31 cellular contexts compared by ENCODE assay signal in genomic region chr11:33664166-33664565, GRCh38. TPM values are rescaled to one million over a fixed set of nuclear protein-coding genes. Genes with fewer than 3 reads are reported as not detected.
DNase-seq lines count a peak whose midpoint lies in the region; ATAC-seq, FAIRE-seq and TF ChIP-seq lines count a peak whose summit lies in the region.
"Had no signal": no experiment of that assay in that cellular context is flagged by ENCODE, and none has a peak within 500 bp of the region (broad histone marks: within the 10 kb centered on the region; RNA-seq: fewer than 3 reads in every experiment).

No MANE protein-coding gene starts in this region.

- no peak for DNase-seq in GM12892 (ENCODE audit: insufficient read length)
- DNase-seq in HFFc6 = no peak
- peak; percentile 63 for DNase-seq in coronary artery (ENCODE audit: low spot score)
- peak; percentile 73 for DNase-seq in osteocyte (ENCODE audit: extremely low spot score, unreplicated experiment)
- DNase-seq in mesendoderm = no peak
- no peak for DNase-seq in foreskin keratinocyte
- DNase-seq in prostate gland (ENCODE audit: low spot score) = no peak
- DNase-seq: 8988T; ACHN; BE2C; C1 segment of cervical spinal cord; CD4-positive, alpha-beta memory T cell; CD4-positive, CD25-positive, alpha-beta regulatory T cell; CD8-positive, alpha-beta memory T cell; COR-L47; DMS 273 treated with DMSO at 0.1 percent for 48 hours; DMS153; DMS53; DMS79; DND-41; EL; GDM1 had no signal

- H3K4me1 Mint-ChIP-seq in HFFc6 (ENCODE audit: low read depth) (peaks cover 22% of the 10 kb centered on the region), osteocyte (ENCODE audit: unreplicated experiment) (peaks cover 1% of the 10 kb centered on the region)
- H3K4me1 Mint-ChIP-seq: CD14-positive monocyte; CD4-positive, CD25-positive, alpha-beta regulatory T cell; CD8-positive, alpha-beta memory T cell had no signal

- H3K4me1 ChIP-seq in mesendoderm (ENCODE audit: control insufficient read depth, low read depth, low read length) (no peaks in the 10 kb centered on the region), foreskin keratinocyte (no peaks in the 10 kb centered on the region), prostate gland (replicated peaks) (no peaks in the 10 kb centered on the region)
- H3K4me1 ChIP-seq: BE2C, BLaER1 had no signal

- H3K4me3 Mint-ChIP-seq in HFFc6 (no peak overlapping the region), osteocyte (ENCODE audit: unreplicated experiment) (no peak overlapping the region)
- H3K4me3 Mint-ChIP-seq: CD14-positive monocyte; CD4-positive, alpha-beta memory T cell; CD4-positive, CD25-positive, alpha-beta regulatory T cell; CD8-positive, alpha-beta memory T cell had no signal

- no peaks in the 10 kb centered on the region; the same call in 1 of the 2 replicates for H3K27me3 Mint-ChIP-seq in HFFc6 (ENCODE audit: insufficient read depth)
- H3K27me3 Mint-ChIP-seq in osteocyte (ENCODE audit: unreplicated experiment) = no peaks in the 10 kb centered on the region

- H3K56ac ChIP-seq in mesendoderm (ENCODE audit: low read length) = no peak overlapping the region

- peaks cover 37% of the 10 kb centered on the region for H3K36me3 Mint-ChIP-seq in HFFc6 (ENCODE audit: low read depth)
- peaks cover 4% of the 10 kb centered on the region for H3K36me3 Mint-ChIP-seq in osteocyte (ENCODE audit: unreplicated experiment)
- H3K36me3 Mint-ChIP-seq: CD14-positive monocyte; CD4-positive, alpha-beta memory T cell; CD4-positive, CD25-positive, alpha-beta regulatory T cell; CD8-positive, alpha-beta memory T cell had no signal

- FAIRE-seq in GM12892 (lab: Jason Lieb, UNC) = peak; percentile 73
- FAIRE-seq: A204.1, GM12878, GM19239 had no signal

- intact Hi-C loops in prostate gland (cut with DNase I) = no loop called here

- H3K27ac ChIP-seq in coronary artery = no peak overlapping the region
- no peak overlapping the region for H3K27ac ChIP-seq in mesendoderm (ENCODE audit: low read depth, low read length)
- H3K27ac ChIP-seq in foreskin keratinocyte = no peak overlapping the region
- H3K27ac ChIP-seq in prostate gland = no peak overlapping the region
- H3K27ac ChIP-seq: BLaER1 had no signal

- H3K18ac ChIP-seq in mesendoderm (ENCODE audit: low read length) = no peak overlapping the region

- no peak overlapping the region for H2BK15ac ChIP-seq in mesendoderm (replicated peaks; ENCODE audit: low read depth)

- H3K27me3 ChIP-seq in mesendoderm (ENCODE audit: insufficient read depth, low read length, poor library complexity) (no peaks in the 10 kb centered on the region), foreskin keratinocyte (no peaks in the 10 kb centered on the region), prostate gland (replicated peaks; ENCODE audit: insufficient read depth) (no peaks in the 10 kb centered on the region)
- H3K27me3 ChIP-seq: BE2C, BLaER1 had no signal

- H3K79me2 ChIP-seq in mesendoderm (ENCODE audit: control insufficient read depth, insufficient read depth, low read length) = no peaks in the 10 kb centered on the region

- no peak overlapping the region for H2BK120ac ChIP-seq in mesendoderm (ENCODE audit: low read depth, low read length)

- H3K4ac ChIP-seq in mesendoderm (ENCODE audit: low read depth, low read length) = no peak overlapping the region

- H3K4me3 ChIP-seq in coronary artery = no peak overlapping the region
- H3K4me3 ChIP-seq in mesendoderm (ENCODE audit: low read length) = no peak overlapping the region
- H3K4me3 ChIP-seq in prostate gland = no peak overlapping the region
- H3K4me3 ChIP-seq: BLaER1, GM12878 had no signal

- H4K8ac ChIP-seq in mesendoderm (ENCODE audit: low read depth, low read length) = no peak overlapping the region

- H3K4me2 ChIP-seq in mesendoderm (ENCODE audit: low read length) = no peak overlapping the region
- H3K4me2 ChIP-seq: BLaER1 had no signal

- no peaks in the 10 kb centered on the region for H3K79me1 ChIP-seq in mesendoderm (ENCODE audit: low read length)

- no peak for TF ChIP-seq POLR2A in GM12892 (IDR thresholded peaks at IDR 0.05; ENCODE audit: low read depth, low read length)
- TF ChIP-seq POLR2A in prostate gland (IDR thresholded peaks at IDR 0.05) = no peak

- TF ChIP-seq CTCF in HFFc6 (IDR thresholded peaks at IDR 0.05) (no peak), coronary artery (IDR thresholded peaks at IDR 0.05) (no peak), osteocyte (IDR thresholded peaks at IDR 0.05) (no peak), foreskin keratinocyte (conservative IDR thresholded peaks at IDR 0.05) (no peak), prostate gland (IDR thresholded peaks at IDR 0.05) (no peak)

- no peak overlapping the region for H2AK5ac ChIP-seq in mesendoderm (ENCODE audit: low read length)

- H3K36me3 ChIP-seq in mesendoderm (ENCODE audit: control insufficient read depth, insufficient read depth, low read length) (no peaks in the 10 kb centered on the region), prostate gland (no peaks in the 10 kb centered on the region)
- H3K36me3 ChIP-seq: BE2C, BLaER1 had no signal

- no peak overlapping the region for H4K5ac ChIP-seq in mesendoderm (ENCODE audit: low read length)

- no CpG with 5 or more reads among the region's 6 CpGs for WGBS in mesendoderm (ENCODE audit: extremely low coverage, insufficient coverage, low lambda C conversion rate)
- WGBS in prostate gland = 94% methylated on average over 6 of the region's 6 CpGs

- H3K9me3 Mint-ChIP-seq in HFFc6 = no peaks in the 10 kb centered on the region
- no peaks in the 10 kb centered on the region for H3K9me3 Mint-ChIP-seq in osteocyte (ENCODE audit: unreplicated experiment)
- H3K9me3 Mint-ChIP-seq: CD14-positive monocyte; CD4-positive, alpha-beta memory T cell; CD4-positive, CD25-positive, alpha-beta regulatory T cell; CD8-positive, alpha-beta memory T cell had no signal

- H3K23ac ChIP-seq in mesendoderm (ENCODE audit: low read length) = no peak overlapping the region

- no peak overlapping the region for H2BK5ac ChIP-seq in mesendoderm (ENCODE audit: low read length)

- H3K9me3 ChIP-seq in prostate gland = no peaks in the 10 kb centered on the region
- H3K9me3 ChIP-seq: BE2C, BLaER1 had no signal

- H3K27ac Mint-ChIP-seq in HFFc6 (peak overlapping the region; percentile 27; the same call in 1 of the 2 replicates), osteocyte (ENCODE audit: unreplicated experiment) (no peak overlapping the region)
- H3K27ac Mint-ChIP-seq: CD14-positive monocyte; CD8-positive, alpha-beta memory T cell had no signal

- no peak overlapping the region for H3K9ac ChIP-seq in mesendoderm (ENCODE audit: low read length)
- H3K9ac ChIP-seq: BLaER1 had no signal

- ATAC-seq in foreskin keratinocyte = no peak
- ATAC-seq: GM12878 had no signal

RNA-seq across cellular contexts. Expression of gene C11orf91, which starts 36.5 kb away (rescaled TPM):
- polyA plus RNA-seq in GM12892 (2012; ENCODE audit: missing spikeins) = not detected
- total RNA-seq in HFFc6 (2021; fragmentation: NEBNext Ultra II Directional; extraction: Animal tissue kit (Norgen Biotek cat#: 25700)) = under 1 TPM in 4 of 6 experiments, not detected in 2; 0.59 to 0.65 (median 0.60) TPM
- total RNA-seq in osteocyte = 0.75 TPM in 1 of 2 replicates, not detected in the other
- polyA plus RNA-seq in mesendoderm (2013, experiment 1 of 2) = not detected
- 0.08 TPM for polyA plus RNA-seq in mesendoderm (2013, experiment 2 of 2)
- 0.18 and 0.41 TPM in 2 replicates for total RNA-seq in foreskin keratinocyte
- polyA plus RNA-seq in foreskin keratinocyte = 0.20 and 0.50 TPM in 2 replicates
- not detected for total RNA-seq in prostate gland
- total RNA-seq: A673; CD4-positive, CD25-positive, alpha-beta regulatory T cell; CD8-positive, alpha-beta memory T cell; Daoy; G401; GM12878 had no signal
- polyA plus RNA-seq: AG04450; CD14-positive monocyte; CD4-positive, alpha-beta memory T cell; CD4-positive, CD25-positive, alpha-beta regulatory T cell; CD8-positive, alpha-beta memory T cell; GM12878 had no signal

Comparison
In these comparisons a context has a peak if more than half of its experiments do, and no peak if none do; other contexts are left out.
1. DNase-seq: peak in coronary artery (single experiment) and osteocyte (single experiment); none in GM12892 (single experiment), HFFc6 (single experiment), mesendoderm (single experiment), foreskin keratinocyte (0 of 2) and prostate gland (single experiment).